Comparison of ENCODE assay signal across 11 cellular contexts in the genomic region with DNA sequence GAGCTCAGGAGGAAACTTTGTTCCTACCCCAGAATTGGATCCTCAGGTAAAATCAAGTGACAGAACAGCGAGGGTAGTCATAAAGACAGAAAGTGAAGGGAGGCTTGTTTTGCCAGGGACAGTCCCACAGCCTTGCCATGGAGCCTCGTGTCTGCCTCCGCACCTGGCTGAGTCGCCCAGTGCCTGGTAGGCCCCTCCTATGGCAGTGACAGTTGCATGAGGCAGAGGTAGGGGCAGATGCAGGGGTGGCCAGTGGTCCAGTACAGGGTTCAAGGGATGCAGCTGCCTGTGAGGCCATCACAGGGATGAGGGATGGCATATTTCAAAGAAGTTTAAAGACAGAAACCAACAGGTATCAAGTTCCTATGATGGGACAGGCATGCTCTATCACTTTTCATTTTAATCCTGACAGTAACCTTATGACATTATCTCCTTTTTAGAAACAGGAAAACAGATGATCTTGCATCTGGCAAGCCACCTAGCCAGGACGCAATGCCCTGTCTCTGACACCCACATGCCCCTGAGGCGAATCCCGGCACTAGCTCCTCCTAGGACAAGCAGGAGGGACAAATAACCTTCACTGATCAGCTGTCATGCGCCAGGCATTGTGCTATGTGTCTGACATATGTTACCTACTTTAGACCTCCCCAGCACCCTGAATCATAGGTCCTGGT.
DNase-seq lines count a peak whose midpoint lies in the region; ATAC-seq, FAIRE-seq and TF ChIP-seq lines count a peak whose summit lies in the region.
"Had no signal": no experiment of that assay in that cellular context is flagged by ENCODE, and none has a peak within 500 bp of the region (broad histone marks: within the 10 kb centered on the region; RNA-seq: fewer than 3 reads in every experiment).

No MANE protein-coding gene starts in this region.

- H3K14ac ChIP-seq in H1 (ENCODE audit: insufficient read length) = no peak overlapping the region

- H2AFZ ChIP-seq in H1 (ENCODE audit: low read length) = 0 out of 2 replicates have a peak overlapping the region, but pooled peaks have one; percentile 17

- H3K9me3 ChIP-seq in H1 (ENCODE audit: insufficient read depth in 2 of 2, low read depth in 1 of 2, low read length in 1 of 2) (no peaks in the 10 kb centered on the region), psoas muscle (no peaks in the 10 kb centered on the region)

- peak; percentile 32 for ATAC-seq in GM21723 (IDR thresholded peaks at IDR 0.05; ENCODE audit: unreplicated experiment)
- ATAC-seq in psoas muscle = peak; percentile 44 to 65 (median 60)

- H2BK20ac ChIP-seq in H1 (ENCODE audit: low read length) = no peak overlapping the region

- no peaks in the 10 kb centered on the region; a peak in 1 of 7 replicates for H3K27me3 ChIP-seq in H1 (replicated peaks in 1 of 4; ENCODE audit: control insufficient read depth in 3 of 4, extremely low read depth in 1 of 4, insufficient read depth in 3 of 4, low read length in 3 of 4)
- H3K27me3 ChIP-seq in psoas muscle (ENCODE audit: insufficient read depth in 3 of 3, low read length in 2 of 3) = no peaks in the 10 kb centered on the region
- no peaks in the 10 kb centered on the region for H3K27me3 ChIP-seq in H7 (ENCODE audit: control insufficient read depth, insufficient read depth, low read length)

- no peak overlapping the region for H4K8ac ChIP-seq in H1 (ENCODE audit: extremely low read depth, insufficient read depth, low read length)

- H2BK120ac ChIP-seq in H1 (replicated peaks; ENCODE audit: low read depth, low read length) = no peak overlapping the region

- no peaks in the 10 kb centered on the region for H3K79me2 ChIP-seq in H1 (ENCODE audit: control insufficient read depth in 1 of 2, insufficient read depth in 2 of 2, low read length in 2 of 2)

- peak overlapping the region; percentile 65; the same call in 1 of the 2 replicates for H2BK12ac ChIP-seq in H1 (ENCODE audit: low read depth, low read length)

- intact Hi-C loops in psoas muscle (cut with DNase I) = loop anchor here (2.0 to 5.0 kb wide), 4 partner anchors 37 to 192 kb away; partner anchors contain the start of gene IRF2 (in 2 of the 2)

- H3K23me2 ChIP-seq in H1 (ENCODE audit: low read depth, low read length) = peaks cover 6% of the 10 kb centered on the region

- H4K91ac ChIP-seq in H1 (replicated peaks; ENCODE audit: insufficient read length, low read length) = no peak overlapping the region

- no peak overlapping the region for H3K9ac ChIP-seq in H1 (replicated peaks in 1 of 4; ENCODE audit: extremely low read depth in 1 of 4, low read depth in 3 of 4, low read length in 3 of 4)

- H3K79me1 ChIP-seq in H1 (ENCODE audit: low read depth, low read length) = no peaks in the 10 kb centered on the region

- no peak overlapping the region for H3K27ac ChIP-seq in H1 (ENCODE audit: low read depth, low read length)
- peak overlapping the region; percentile 94 for H3K27ac ChIP-seq in psoas muscle
- H3K27ac ChIP-seq: SK-N-MC had no signal

- DNase-seq in GM12865 (ENCODE audit: low read depth) = peak; percentile 20
- DNase-seq in H1 (ENCODE audit: low read depth in 1 of 2, low spot score in 2 of 2) = no peak
- peak; percentile 35 to 78 for DNase-seq in psoas muscle
- no peak for DNase-seq in UCSD-AML1 (lab: John Stamatoyannopoulos, UW; ENCODE audit: unreplicated experiment)
- no peak for DNase-seq in H7
- no peak for DNase-seq in cortex of kidney (lab: John Stamatoyannopoulos, UW)
- DNase-seq in NCI-H446 (lab: John Stamatoyannopoulos, UW) = no peak
- DNase-seq: DMS 273 treated with DMSO at 0.1 percent for 48 hours, islet precursor cell had no signal

- no peak for TF ChIP-seq POLR2A in H1 (IDR thresholded peaks at IDR 0.05; ENCODE audit: control extremely low read depth in 1 of 2, low read depth in 2 of 2, low read length in 2 of 2)

- H2AK5ac ChIP-seq in H1 (ENCODE audit: low read depth, low read length) = no peak overlapping the region

- no peak for TF ChIP-seq RAD21 in H1 (IDR thresholded peaks at IDR 0.05 in 1 of 2, conservative IDR thresholded peaks at IDR 0.05 in 1 of 2; ENCODE audit: low read depth in 2 of 2, low read length in 2 of 2)

- TF ChIP-seq EP300 in H1 (IDR thresholded peaks at IDR 0.05; ENCODE audit: borderline replicate concordance in 1 of 2, low read depth in 2 of 2, low read length in 2 of 2) = no peak

- no peak for FAIRE-seq in H1 (lab: Jason Lieb, UNC)

- H4K20me1 ChIP-seq in H1 (replicated peaks in 1 of 2; ENCODE audit: control insufficient read depth in 1 of 2, insufficient read depth in 2 of 2, low read length in 2 of 2) = no peaks in the 10 kb centered on the region

- no peak overlapping the region for H4K5ac ChIP-seq in H1 (ENCODE audit: insufficient read length, low read depth, low read length)

- CTCF ChIA-PET in H1 (lab: Charles Lee; ENCODE audit: partially characterized antibody) = interaction anchor here (0.9 kb wide), 2 partner anchors 16 to 81 kb away, joined by 3 read pairs; no protein-coding TSS in a partner anchor

- no peak overlapping the region for H3K4ac ChIP-seq in H1 (replicated peaks; ENCODE audit: insufficient read length, low read depth, low read length)

- no peak overlapping the region for H3K23ac ChIP-seq in H1 (ENCODE audit: insufficient read length)

- H3K36me3 ChIP-seq in H1 (ENCODE audit: control insufficient read depth in 2 of 4, insufficient read depth in 4 of 4, low read length in 3 of 4) = no peaks in the 10 kb centered on the region
- H3K36me3 ChIP-seq in psoas muscle (ENCODE audit: insufficient read depth in 1 of 2, low read depth in 1 of 2) = no peaks in the 10 kb centered on the region
- no peaks in the 10 kb centered on the region for H3K36me3 ChIP-seq in H7 (replicated peaks; ENCODE audit: control insufficient read depth, insufficient read depth, low read length)

- no peak overlapping the region for H3K18ac ChIP-seq in H1 (ENCODE audit: extremely low read depth, low read length)

- H2BK15ac ChIP-seq in H1 (ENCODE audit: low read length) = no peak overlapping the region

- H2BK5ac ChIP-seq in H1 (ENCODE audit: low read depth, low read length) = no peak overlapping the region

- no peak overlapping the region for H3K56ac ChIP-seq in H1 (replicated peaks; ENCODE audit: insufficient read length, low read depth, low read length)

- POLR2A ChIA-PET in H1 (lab: Charles Lee; ENCODE audit: partially characterized antibody) = interaction anchor here (1.1 kb wide), 1 partner anchor 12 kb away, joined by 3 read pairs; no protein-coding TSS in a partner anchor

- H3K4me1 ChIP-seq in H1 (replicated peaks in 1 of 4; ENCODE audit: control insufficient read depth in 3 of 4, insufficient read depth in 4 of 4, low read length in 3 of 4) (peaks cover 9 to 22% (median 19%) of the 10 kb centered on the region in 4 experiments), psoas muscle (peaks cover 55% of the 10 kb centered on the region)

- no peak overlapping the region for H3K4me3 ChIP-seq in GM12865 (ENCODE audit: low read depth, low read length)
- no peak overlapping the region for H3K4me3 ChIP-seq in H1 (ENCODE audit: extremely low read depth in 1 of 4, insufficient read depth in 2 of 4, low read depth in 3 of 4, low read length in 4 of 4)
- H3K4me3 ChIP-seq in psoas muscle = no peak overlapping the region
- H3K4me3 ChIP-seq in H7 (ENCODE audit: insufficient read depth, low read depth, low read length) = no peak overlapping the region
- H3K4me3 ChIP-seq: SK-N-MC had no signal

- WGBS in H1 (ENCODE audit: extremely low coverage in 1 of 2, insufficient coverage in 1 of 2, insufficient read length in 1 of 2, insufficient replicate concordance in 2 of 2, low coverage in 1 of 2, low lambda C conversion rate in 2 of 2, missing lambda C conversion rate in 1 of 2), 2 experiments = 85% methylated on average over 8 of the region's 8 CpGs; no CpG with 5 or more reads in 1 of the 2 experiments
- 29 to 54% (median 31%) methylated on average over 8 of the region's 8 CpGs for WGBS in psoas muscle, 3 donors

- TF ChIP-seq CTCF in GM12865 (IDR thresholded peaks at IDR 0.05; ENCODE audit: insufficient read depth, low read depth, low read length, missing control alignments) (no peak), H1 (IDR thresholded peaks at IDR 0.05; ENCODE audit: control extremely low read depth in 1 of 3, insufficient read depth in 1 of 3, low read depth in 1 of 3, low read length in 3 of 3) (no peak), psoas muscle (IDR thresholded peaks at IDR 0.05) (no peak)

- H3K4me2 ChIP-seq in H1 (ENCODE audit: insufficient read depth in 1 of 2, low read depth in 2 of 2, low read length in 2 of 2) = no peak overlapping the region

TF ChIP-seq in H1, 55 proteins besides CTCF, POLR2A, EP300 and RAD21 (continues in another document):
- TF ChIP-seq EGR1 (IDR thresholded peaks at IDR 0.05; ENCODE audit: borderline replicate concordance, low read depth, low read length) = no peak
- no peak for TF ChIP-seq HDAC6 (IDR thresholded peaks at IDR 0.05; ENCODE audit: low read depth, low read length)
- TF ChIP-seq JUND (IDR thresholded peaks at IDR 0.05; ENCODE audit: low read length) = no peak
- no peak for TF ChIP-seq ATF3 (IDR thresholded peaks at IDR 0.05; ENCODE audit: insufficient read depth, low read depth, low read length)
- TF ChIP-seq CBX8 (IDR thresholded peaks at IDR 0.05; ENCODE audit: borderline replicate concordance, low read depth, low read length) = no peak
- TF ChIP-seq CREB1 (IDR thresholded peaks at IDR 0.05) = no peak
- TF ChIP-seq SRF (IDR thresholded peaks at IDR 0.05; ENCODE audit: low read depth, low read length) = no peak
- no peak for TF ChIP-seq SP4 (IDR thresholded peaks at IDR 0.05; ENCODE audit: low read length)
- no peak for TF ChIP-seq BACH1 (IDR thresholded peaks at IDR 0.05; ENCODE audit: low read length)
- TF ChIP-seq YY1 (IDR thresholded peaks at IDR 0.05; ENCODE audit: low read depth, low read length) = no peak
- no peak for TF ChIP-seq RXRA (IDR thresholded peaks at IDR 0.05; ENCODE audit: insufficient read depth, low read depth, low read length)
- TF ChIP-seq, protein P1, sequence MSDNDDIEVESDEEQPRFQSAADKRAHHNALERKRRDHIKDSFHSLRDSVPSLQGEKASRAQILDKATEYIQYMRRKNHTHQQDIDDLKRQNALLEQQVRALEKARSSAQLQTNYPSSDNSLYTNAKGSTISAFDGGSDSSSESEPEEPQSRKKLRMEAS (IDR thresholded peaks at IDR 0.05) = no peak
- TF ChIP-seq, protein P2, sequence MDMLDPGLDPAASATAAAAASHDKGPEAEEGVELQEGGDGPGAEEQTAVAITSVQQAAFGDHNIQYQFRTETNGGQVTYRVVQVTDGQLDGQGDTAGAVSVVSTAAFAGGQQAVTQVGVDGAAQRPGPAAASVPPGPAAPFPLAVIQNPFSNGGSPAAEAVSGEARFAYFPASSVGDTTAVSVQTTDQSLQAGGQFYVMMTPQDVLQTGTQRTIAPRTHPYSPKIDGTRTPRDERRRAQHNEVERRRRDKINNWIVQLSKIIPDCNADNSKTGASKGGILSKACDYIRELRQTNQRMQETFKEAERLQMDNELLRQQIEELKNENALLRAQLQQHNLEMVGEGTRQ (IDR thresholded peaks at IDR 0.05; ENCODE audit: low read length) = no peak

Comparison
In these comparisons a context has a peak if more than half of its experiments do, and no peak if none do; other contexts are left out.
1. DNase-seq: peak in GM12865 (single experiment) and psoas muscle (2 of 2); none in H1 (0 of 2), UCSD-AML1 (single experiment), H7 (single experiment), cortex of kidney (single experiment) and NCI-H446 (0 of 2).